Comparison of ENCODE assay signal across 21 cellular contexts in the genomic region with DNA sequence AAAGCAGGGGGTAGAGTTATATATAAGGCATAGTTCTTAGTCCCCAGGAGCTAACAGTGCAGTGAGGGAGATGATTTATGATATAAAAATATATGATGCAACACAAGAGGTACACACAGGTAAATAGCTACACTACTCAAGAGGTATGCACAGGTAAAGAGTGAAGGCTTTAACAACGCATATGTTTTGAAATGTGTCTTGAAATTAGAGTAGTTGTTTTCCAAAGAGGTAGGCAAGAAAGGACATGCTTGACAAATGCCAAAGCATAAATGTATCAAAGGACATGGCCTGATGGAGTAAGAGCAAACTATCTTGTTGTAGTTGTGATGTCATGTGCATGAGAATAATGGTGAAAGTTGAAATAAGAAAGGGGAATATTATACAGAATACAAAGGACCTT.
"Had no signal": no experiment of that assay in that cellular context is flagged by ENCODE, and none has a peak within 500 bp of the region (broad histone marks: within the 10 kb centered on the region; RNA-seq: fewer than 3 reads in every experiment).

No MANE protein-coding gene starts in this region.

- ATAC-seq: effector memory CD8-positive, alpha-beta T cell; gastrocnemius medialis; heart right ventricle; left cardiac atrium; left lung; left ventricle myocardium superior; lower lobe of right lung; naive thymus-derived CD4-positive, alpha-beta T cell; natural killer cell had no signal

- H3K9me3 ChIP-seq: colonic mucosa, esophagus muscularis mucosa, gastrocnemius medialis, heart right ventricle, lower lobe of right lung had no signal

- H3K36me3 ChIP-seq: colonic mucosa, esophagus muscularis mucosa, gastrocnemius medialis, heart right ventricle, left lung, lower lobe of right lung had no signal

- H3K4me1 ChIP-seq: colonic mucosa, esophagus muscularis mucosa, gastrocnemius medialis, heart right ventricle, left lung, lower lobe of right lung had no signal

- H3K27ac ChIP-seq: colonic mucosa, esophagus muscularis mucosa, gastrocnemius medialis, heart right ventricle, left lung, lower lobe of right lung had no signal

- DNase-seq: colonic mucosa; cortex of kidney; effector CD8-positive, alpha-beta T cell; effector memory CD8-positive, alpha-beta T cell; endodermal cell; erythroblast; foreskin melanocyte; gastrocnemius medialis; glutamatergic neuron; head of caudate nucleus; heart right ventricle; hippocampal formation; left cardiac atrium; left lung; left ventricle myocardium superior; lower lobe of right lung; mesendoderm; midbrain; naive thymus-derived CD4-positive, alpha-beta T cell; natural killer cell had no signal

- H3K27me3 ChIP-seq: colonic mucosa, esophagus muscularis mucosa, gastrocnemius medialis, heart right ventricle, left lung had no signal

- H3K4me3 ChIP-seq: colonic mucosa, esophagus muscularis mucosa, gastrocnemius medialis, heart right ventricle, left lung, lower lobe of right lung had no signal
